ENCODE assay signal across 24 cellular contexts in the genomic region with DNA sequence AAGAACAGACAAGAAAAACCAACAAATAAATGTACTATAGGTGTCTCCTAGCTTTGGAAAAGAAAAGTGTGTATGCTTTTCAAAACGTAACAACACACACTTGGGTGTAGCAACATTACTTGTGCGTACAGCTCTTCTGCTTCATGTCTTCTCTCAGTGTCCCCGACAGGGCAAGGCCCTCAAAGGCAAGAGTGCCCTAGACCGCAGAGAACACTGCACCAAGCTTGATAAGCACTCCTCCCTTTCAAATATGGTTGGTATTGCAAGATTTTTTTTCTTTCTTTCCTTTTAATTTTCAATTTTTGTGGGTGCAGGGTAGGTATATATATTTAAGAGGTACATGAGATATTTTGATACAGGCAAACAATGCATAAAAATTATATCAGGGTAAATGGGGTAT.
"Had no signal": no experiment of that assay in that cellular context is flagged by ENCODE, and none has a peak within 500 bp of the region (broad histone marks: within the 10 kb centered on the region; RNA-seq: fewer than 3 reads in every experiment).

No MANE protein-coding gene starts in this region.

- H3K9me3 ChIP-seq: ovary, right atrium auricular region, right lobe of liver, thyroid gland, transverse colon, upper lobe of left lung had no signal

- H3K36me3 ChIP-seq: neural progenitor cell, ovary, right atrium auricular region, right lobe of liver, thyroid gland, transverse colon, upper lobe of left lung had no signal

- H3K4me3 ChIP-seq: hepatocyte, lung, neural progenitor cell, ovary, right atrium auricular region, right lobe of liver, smooth muscle cell, thyroid gland, transverse colon, upper lobe of left lung had no signal

- DNase-seq: islet precursor cell; mesendoderm; naive B cell; natural killer cell; nephron progenitor cell; ovary; right lobe of liver; stimulated activated CD4-positive, alpha-beta T cell treated with anti-CD3 and anti-CD28 coated beads, Interleukin-1b, Interleukin-23, amount 100 ng/mL, for 48 hours; stimulated activated CD4-positive, alpha-beta T cell treated with anti-CD3 and anti-CD28 coated beads, Interleukin-2, amount 100 ng/mL, for 48 hours; stimulated activated CD4-positive, alpha-beta T cell treated with anti-CD3 and anti-CD28 coated beads, Interleukin-4, amount 100 ng/mL, for 4 hours; stimulated activated CD8-positive, alpha-beta memory T cell treated with anti-CD3 and anti-CD28 coated beads, Interleukin-4, amount 100 ng/mL, for 48 hours; stimulated activated naive CD4-positive, alpha-beta T cell treated with Interleukin-2 at 50 U/mL for 16 hours; stimulated activated naive CD8-positive, alpha-beta T cell treated with anti-CD3 and anti-CD28 coated beads, Interleukin-15, amount 100 ng/mL, for 72 hours; substantia nigra; thyroid gland; transverse colon; upper lobe of left lung had no signal

- H3K27me3 ChIP-seq: hepatocyte, neural progenitor cell, ovary, right atrium auricular region, right lobe of liver, thyroid gland, transverse colon, upper lobe of left lung had no signal

- ATAC-seq: left lobe of liver; natural killer cell; right lobe of liver; stimulated activated memory B cell treated with anti-CD40 and anti-IgM and Interleukin-4, amounts not matched to agents 10 μg/mL and 1 μg/mL and 100 μg/mL, for 72 hours; stimulated activated naive CD8-positive, alpha-beta T cell treated with anti-CD3 and anti-CD28 coated beads, Interleukin-15, amount 100 ng/mL, for 72 hours had no signal

- H3K4me1 ChIP-seq: neural progenitor cell, right atrium auricular region, right lobe of liver, thyroid gland, upper lobe of left lung had no signal

- H3K27ac ChIP-seq: hepatocyte, neural progenitor cell, ovary, right atrium auricular region, right lobe of liver, thyroid gland, transverse colon, upper lobe of left lung had no signal
